In genomic region chr3:131532645-131533044, GRCh38 we compare ENCODE assay signal across 6 cellular contexts.
"Had no signal": no experiment of that assay in that cellular context is flagged by ENCODE, and none has a peak within 500 bp of the region (broad histone marks: within the 10 kb centered on the region; RNA-seq: fewer than 3 reads in every experiment).

No MANE protein-coding gene starts in this region.

- DNase-seq: IMR-90, KBM-7, KG1 had no signal

- H3K27ac ChIP-seq: HL-60 had no signal

- H3K4me3 ChIP-seq: K562 had no signal

- FAIRE-seq: HTR-8/SVneo, K562 had no signal

- ATAC-seq: K562 had no signal
